In the genomic region with DNA sequence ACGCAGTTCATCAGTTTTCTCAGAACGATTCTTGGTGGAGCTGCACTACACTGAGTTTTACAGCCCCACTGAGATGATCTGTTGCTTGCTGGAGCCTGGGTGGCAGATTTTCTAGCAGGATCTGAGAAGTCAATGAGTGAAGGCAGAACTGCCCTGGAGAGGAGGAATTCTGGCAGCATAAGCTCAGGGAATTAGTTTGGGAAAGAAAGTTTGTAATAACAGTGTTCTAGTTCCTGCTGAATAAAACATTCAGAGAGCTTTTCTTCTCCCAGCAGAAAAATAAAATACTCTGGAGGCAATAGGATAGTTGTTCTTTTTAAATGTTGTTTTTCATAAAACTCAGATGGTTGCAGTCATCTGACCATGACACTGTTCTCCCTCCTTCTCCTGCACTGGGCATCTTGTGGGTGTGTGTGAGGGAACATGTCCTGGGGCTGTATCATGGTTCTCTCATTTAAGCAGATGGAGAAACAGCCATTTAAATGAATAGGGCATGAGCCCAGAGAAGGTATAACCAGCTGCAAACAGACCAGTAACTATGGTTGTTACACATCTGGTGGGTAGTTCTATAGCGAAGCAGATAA, we compare ENCODE assay signal across 1 cellular context.
TF ChIP-seq lines count a peak whose summit lies in the region.

No MANE protein-coding gene starts in this region.

TF ChIP-seq in GM23338, 12 proteins besides CTCF, POLR2A, EP300 and RAD21 (continued from another document):
- TF ChIP-seq NANOG (IDR thresholded peaks at IDR 0.05; ENCODE audit: borderline replicate concordance) = no peak
- no peak for TF ChIP-seq STAT1 (IDR thresholded peaks at IDR 0.05; ENCODE audit: unreplicated experiment)
- TF ChIP-seq CREB1 (CRISPR knock-in tag; IDR thresholded peaks at IDR 0.05; ENCODE audit: low read depth) = no peak
- no peak for TF ChIP-seq EZH2phosphoT487 (IDR thresholded peaks at IDR 0.05; ENCODE audit: unreplicated experiment)
- TF ChIP-seq EZH2 (IDR thresholded peaks at IDR 0.05; ENCODE audit: low read depth, unreplicated experiment) = no peak
- no peak for TF ChIP-seq POLR2AphosphoS5 (IDR thresholded peaks at IDR 0.05; ENCODE audit: low read depth)
- no peak for TF ChIP-seq JUNB (IDR thresholded peaks at IDR 0.05; ENCODE audit: unreplicated experiment)
- TF ChIP-seq, protein P1, sequence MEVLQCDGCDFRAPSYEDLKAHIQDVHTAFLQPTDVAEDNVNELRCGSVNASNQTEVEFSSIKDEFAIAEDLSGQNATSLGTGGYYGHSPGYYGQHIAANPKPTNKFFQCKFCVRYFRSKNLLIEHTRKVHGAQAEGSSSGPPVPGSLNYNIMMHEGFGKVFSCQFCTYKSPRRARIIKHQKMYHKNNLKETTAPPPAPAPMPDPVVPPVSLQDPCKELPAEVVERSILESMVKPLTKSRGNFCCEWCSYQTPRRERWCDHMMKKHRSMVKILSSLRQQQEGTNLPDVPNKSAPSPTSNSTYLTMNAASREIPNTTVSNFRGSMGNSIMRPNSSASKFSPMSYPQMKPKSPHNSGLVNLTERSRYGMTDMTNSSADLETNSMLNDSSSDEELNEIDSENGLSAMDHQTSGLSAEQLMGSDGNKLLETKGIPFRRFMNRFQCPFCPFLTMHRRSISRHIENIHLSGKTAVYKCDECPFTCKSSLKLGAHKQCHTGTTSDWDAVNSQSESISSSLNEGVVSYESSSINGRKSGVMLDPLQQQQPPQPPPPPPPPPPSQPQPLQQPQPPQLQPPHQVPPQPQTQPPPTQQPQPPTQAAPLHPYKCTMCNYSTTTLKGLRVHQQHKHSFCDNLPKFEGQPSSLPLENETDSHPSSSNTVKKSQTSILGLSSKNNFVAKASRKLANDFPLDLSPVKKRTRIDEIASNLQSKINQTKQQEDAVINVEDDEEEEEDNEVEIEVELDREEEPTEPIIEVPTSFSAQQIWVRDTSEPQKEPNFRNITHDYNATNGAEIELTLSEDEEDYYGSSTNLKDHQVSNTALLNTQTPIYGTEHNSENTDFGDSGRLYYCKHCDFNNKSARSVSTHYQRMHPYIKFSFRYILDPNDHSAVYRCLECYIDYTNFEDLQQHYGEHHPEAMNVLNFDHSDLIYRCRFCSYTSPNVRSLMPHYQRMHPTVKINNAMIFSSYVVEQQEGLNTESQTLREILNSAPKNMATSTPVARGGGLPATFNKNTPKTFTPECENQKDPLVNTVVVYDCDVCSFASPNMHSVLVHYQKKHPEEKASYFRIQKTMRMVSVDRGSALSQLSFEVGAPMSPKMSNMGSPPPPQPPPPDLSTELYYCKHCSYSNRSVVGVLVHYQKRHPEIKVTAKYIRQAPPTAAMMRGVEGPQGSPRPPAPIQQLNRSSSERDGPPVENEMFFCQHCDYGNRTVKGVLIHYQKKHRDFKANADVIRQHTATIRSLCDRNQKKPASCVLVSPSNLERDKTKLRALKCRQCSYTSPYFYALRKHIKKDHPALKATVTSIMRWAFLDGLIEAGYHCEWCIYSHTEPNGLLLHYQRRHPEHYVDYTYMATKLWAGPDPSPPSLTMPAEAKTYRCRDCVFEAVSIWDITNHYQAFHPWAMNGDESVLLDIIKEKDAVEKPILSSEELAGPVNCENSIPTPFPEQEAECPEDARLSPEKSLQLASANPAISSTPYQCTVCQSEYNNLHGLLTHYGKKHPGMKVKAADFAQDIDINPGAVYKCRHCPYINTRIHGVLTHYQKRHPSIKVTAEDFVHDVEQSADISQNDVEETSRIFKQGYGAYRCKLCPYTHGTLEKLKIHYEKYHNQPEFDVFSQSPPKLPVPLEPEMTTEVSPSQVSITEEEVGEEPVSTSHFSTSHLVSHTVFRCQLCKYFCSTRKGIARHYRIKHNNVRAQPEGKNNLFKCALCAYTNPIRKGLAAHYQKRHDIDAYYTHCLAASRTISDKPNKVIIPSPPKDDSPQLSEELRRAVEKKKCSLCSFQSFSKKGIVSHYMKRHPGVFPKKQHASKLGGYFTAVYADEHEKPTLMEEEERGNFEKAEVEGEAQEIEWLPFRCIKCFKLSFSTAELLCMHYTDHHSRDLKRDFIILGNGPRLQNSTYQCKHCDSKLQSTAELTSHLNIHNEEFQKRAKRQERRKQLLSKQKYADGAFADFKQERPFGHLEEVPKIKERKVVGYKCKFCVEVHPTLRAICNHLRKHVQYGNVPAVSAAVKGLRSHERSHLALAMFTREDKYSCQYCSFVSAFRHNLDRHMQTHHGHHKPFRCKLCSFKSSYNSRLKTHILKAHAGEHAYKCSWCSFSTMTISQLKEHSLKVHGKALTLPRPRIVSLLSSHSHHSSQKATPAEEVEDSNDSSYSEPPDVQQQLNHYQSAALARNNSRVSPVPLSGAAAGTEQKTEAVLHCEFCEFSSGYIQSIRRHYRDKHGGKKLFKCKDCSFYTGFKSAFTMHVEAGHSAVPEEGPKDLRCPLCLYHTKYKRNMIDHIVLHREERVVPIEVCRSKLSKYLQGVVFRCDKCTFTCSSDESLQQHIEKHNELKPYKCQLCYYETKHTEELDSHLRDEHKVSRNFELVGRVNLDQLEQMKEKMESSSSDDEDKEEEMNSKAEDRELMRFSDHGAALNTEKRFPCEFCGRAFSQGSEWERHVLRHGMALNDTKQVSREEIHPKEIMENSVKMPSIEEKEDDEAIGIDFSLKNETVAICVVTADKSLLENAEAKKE (CRISPR knock-in tag; IDR thresholded peaks at IDR 0.05) = no peak
- TF ChIP-seq ZNF114 (CRISPR knock-in tag; IDR thresholded peaks at IDR 0.05) = no peak
